ENCODE assay signal across 15 cellular contexts in the genomic region with DNA sequence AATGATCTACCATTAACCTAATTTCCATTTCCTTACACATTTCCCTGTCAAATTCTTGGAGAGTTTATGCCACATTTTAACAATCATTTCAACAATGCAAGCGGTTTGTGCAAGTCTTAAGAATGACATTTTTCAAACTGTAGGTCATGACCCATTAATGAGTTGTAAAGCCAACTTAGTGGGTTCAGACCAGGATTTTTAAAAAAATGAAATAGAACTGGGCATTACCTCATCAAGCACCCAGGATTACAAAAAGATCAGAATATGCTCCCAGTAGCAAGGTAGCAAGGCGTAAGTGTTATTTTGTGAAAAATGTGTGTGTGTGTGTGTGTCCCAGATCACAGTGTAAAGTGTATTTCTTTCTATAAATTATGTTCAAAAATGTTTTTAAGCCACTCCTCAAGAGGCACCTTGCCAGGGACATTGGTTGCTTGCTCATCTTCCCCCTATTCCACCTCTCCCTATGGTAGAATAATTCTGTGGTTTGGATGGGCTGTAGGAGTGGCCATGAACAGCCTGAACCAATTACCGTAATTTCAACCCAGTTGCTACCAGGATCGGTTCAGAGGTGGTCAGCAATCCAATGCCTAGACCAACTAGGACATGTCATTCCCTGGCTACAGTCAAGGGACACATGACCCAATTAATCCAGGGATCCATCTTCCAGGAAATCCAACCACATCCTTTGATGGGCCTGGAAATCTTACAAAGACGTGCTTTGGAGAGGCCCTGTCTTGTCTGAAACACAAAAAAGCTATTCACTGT.
"Had no signal": no experiment of that assay in that cellular context is flagged by ENCODE, and none has a peak within 500 bp of the region (broad histone marks: within the 10 kb centered on the region; RNA-seq: fewer than 3 reads in every experiment).

No MANE protein-coding gene starts in this region.

- H3K9me3 ChIP-seq: neutrophil, right lobe of liver, tibial nerve had no signal

- DNase-seq: activated B cell treated with CpG ODN at 0.5 μM for 24 hours; activated T-cell treated with anti-CD3 and anti-CD28 coated beads, Interleukin-2, amount 50 U/mL, for 48 hours; central memory CD4-positive, alpha-beta T cell; effector memory CD4-positive, alpha-beta T cell; hippocampal formation; kidney glomerular epithelial cell; right lobe of liver; spleen; stimulated activated CD4-positive, alpha-beta T cell treated with anti-CD3 and anti-CD28 coated beads, Interleukin-1b, Interleukin-23, amount 100 ng/mL, for 48 hours; stimulated activated naive B cell treated with anti-CD40 and anti-IgM and Interleukin-4, amounts not matched to agents 10 μg/mL and 1 μg/mL and 100 μg/mL, for 72 hours had no signal

- H3K27me3 ChIP-seq: right lobe of liver, spleen, tibial nerve had no signal

- ATAC-seq: right lobe of liver; stimulated activated naive B cell treated with anti-CD40 and anti-IgM and Interleukin-4, amounts not matched to agents 10 μg/mL and 1 μg/mL and 100 μg/mL, for 72 hours had no signal

- H3K4me3 ChIP-seq: coronary artery, right lobe of liver, SK-N-MC, spleen, tibial nerve had no signal

- H3K27ac ChIP-seq: coronary artery, neutrophil, right lobe of liver, SK-N-MC, spleen, tibial nerve had no signal

- H3K27me3 Mint-ChIP-seq: activated B cell treated with CpG ODN at 0.5 μM for 24 hours; progenitor cell of endocrine pancreas; stimulated activated naive B cell treated with anti-CD40 and anti-IgM and Interleukin-4, amounts not matched to agents 10 μg/mL and 1 μg/mL and 100 μg/mL, for 72 hours had no signal

- H3K27ac Mint-ChIP-seq: activated B cell treated with CpG ODN at 0.5 μM for 24 hours; progenitor cell of endocrine pancreas; stimulated activated naive B cell treated with anti-CD40 and anti-IgM and Interleukin-4, amounts not matched to agents 10 μg/mL and 1 μg/mL and 100 μg/mL, for 72 hours had no signal

- H3K36me3 ChIP-seq: neutrophil, right lobe of liver, spleen, tibial nerve had no signal

- H3K4me3 Mint-ChIP-seq: activated B cell treated with CpG ODN at 0.5 μM for 24 hours; stimulated activated naive B cell treated with anti-CD40 and anti-IgM and Interleukin-4, amounts not matched to agents 10 μg/mL and 1 μg/mL and 100 μg/mL, for 72 hours had no signal

- H3K4me1 ChIP-seq: right lobe of liver had no signal
